ENCODE assay signal across 14 cellular contexts in the genomic region with DNA sequence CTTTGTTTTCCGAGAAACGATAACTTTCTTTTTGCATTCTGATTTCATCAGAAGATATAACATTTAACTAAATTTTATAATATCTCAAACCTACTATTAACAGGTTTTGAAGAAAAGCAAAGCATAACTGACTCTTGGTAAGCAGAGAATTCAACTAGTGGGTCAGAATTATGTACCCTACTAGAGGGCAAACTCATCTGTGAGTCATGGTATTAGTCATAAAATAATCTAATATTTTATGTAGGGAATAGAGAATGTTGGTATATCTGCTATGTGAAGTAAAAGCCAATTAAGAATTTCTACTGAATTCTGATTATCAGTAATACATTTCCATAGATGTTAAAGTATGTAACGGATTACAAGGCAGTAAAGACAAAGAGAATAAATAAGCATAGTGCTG.
"Had no signal": no experiment of that assay in that cellular context is flagged by ENCODE, and none has a peak within 500 bp of the region (broad histone marks: within the 10 kb centered on the region; RNA-seq: fewer than 3 reads in every experiment).

No MANE protein-coding gene starts in this region.

- DNase-seq: activated CD4-positive, CD25-positive, alpha-beta regulatory T cell treated with anti-CD3 and anti-CD28 coated beads, Interleukin-2, amount 50 U/mL, for 72 hours; activated naive CD4-positive, alpha-beta T cell treated with Interleukin-2 at 50 U/mL for 16 hours; activated naive CD8-positive, alpha-beta T cell treated with anti-CD3 and anti-CD28 coated beads, Interleukin-2, amount 50 U/mL, for 24 hours; central memory CD4-positive, alpha-beta T cell; cortex of kidney; effector CD4-positive, alpha-beta T cell; islet precursor cell; midbrain; right lobe of liver; stimulated activated naive CD8-positive, alpha-beta T cell treated with anti-CD3 and anti-CD28 coated beads, Interleukin-15, amount 100 ng/mL, for 72 hours had no signal

- H3K4me3 ChIP-seq: ascending aorta, lung, prostate gland, right lobe of liver had no signal

- H3K36me3 ChIP-seq: prostate gland had no signal

- H3K27me3 ChIP-seq: ascending aorta, right lobe of liver had no signal

- H3K9me3 ChIP-seq: ascending aorta, prostate gland had no signal

- ATAC-seq: activated naive CD8-positive, alpha-beta T cell treated with anti-CD3 and anti-CD28 coated beads, Interleukin-2, amount 50 U/mL, for 24 hours; activated T-helper 17 cell treated with anti-CD3 and anti-CD28 coated beads, Interleukin-2, amount 50 U/mL, for 72 hours; right lobe of liver; stimulated activated naive CD8-positive, alpha-beta T cell treated with anti-CD3 and anti-CD28 coated beads, Interleukin-15, amount 100 ng/mL, for 72 hours had no signal

- H3K4me1 ChIP-seq: ascending aorta, prostate gland, right lobe of liver had no signal

- H3K27ac ChIP-seq: ascending aorta, prostate gland, right lobe of liver had no signal
